10 cellular contexts compared by ENCODE assay signal in genomic region chr1:44500181-44501021, GRCh38.
DNase-seq lines count a peak whose midpoint lies in the region; TF ChIP-seq lines count a peak whose summit lies in the region.
"Had no signal": no experiment of that assay in that cellular context is flagged by ENCODE, and none has a peak within 500 bp of the region (broad histone marks: within the 10 kb centered on the region; RNA-seq: fewer than 3 reads in every experiment).

No MANE protein-coding gene starts in this region.

- TF ChIP-seq CTCF in epithelial cell of proximal tubule (conservative IDR thresholded peaks at IDR 0.05; ENCODE audit: low read depth, low read length): peak; percentile 59

- H3K27ac ChIP-seq in mesendoderm (ENCODE audit: low read depth, low read length): no peak overlapping the region
- H3K27ac ChIP-seq: SJSA1 had no signal

- no peak overlapping the region for H4K5ac ChIP-seq in mesendoderm (ENCODE audit: low read length)

- H3K79me2 ChIP-seq in mesendoderm (ENCODE audit: control insufficient read depth, insufficient read depth, low read length): no peaks in the 10 kb centered on the region

- peak overlapping the region; percentile 50 for H3K4me2 ChIP-seq in mesendoderm (ENCODE audit: low read length)

- no CpG with 5 or more reads among the region's 17 CpGs for WGBS in mesendoderm (ENCODE audit: extremely low coverage, insufficient coverage, low lambda C conversion rate)

- H3K9ac ChIP-seq in mesendoderm (ENCODE audit: low read length): peak overlapping the region; percentile 20

- no peak overlapping the region for H2BK5ac ChIP-seq in mesendoderm (ENCODE audit: low read length)

- H3K4me1 ChIP-seq in mesendoderm (ENCODE audit: control insufficient read depth, low read depth, low read length): peaks cover 4% of the 10 kb centered on the region
- H3K4me1 ChIP-seq: SJSA1 had no signal

- H3K36me3 ChIP-seq in mesendoderm (ENCODE audit: control insufficient read depth, insufficient read depth, low read length): no peaks in the 10 kb centered on the region
- H3K36me3 ChIP-seq: SJSA1 had no signal

- no peaks in the 10 kb centered on the region for H3K79me1 ChIP-seq in mesendoderm (ENCODE audit: low read length)

- peak overlapping the region; percentile 96 for H3K18ac ChIP-seq in mesendoderm (ENCODE audit: low read length)

- H3K27me3 ChIP-seq in mesendoderm (ENCODE audit: insufficient read depth, low read length, poor library complexity): no peaks in the 10 kb centered on the region

- peak overlapping the region; percentile 10 for H3K4me3 ChIP-seq in epithelial cell of proximal tubule (ENCODE audit: low read depth, low read length)
- no peak overlapping the region for H3K4me3 ChIP-seq in mesendoderm (ENCODE audit: low read length)
- H3K4me3 ChIP-seq: SJSA1 had no signal

- H2AK5ac ChIP-seq in mesendoderm (ENCODE audit: low read length): no peak overlapping the region

- H3K56ac ChIP-seq in mesendoderm (ENCODE audit: low read length): peak overlapping the region; percentile 68

- DNase-seq in AG20443 (ENCODE audit: low spot score) (peak; percentile 28), NCI-H2227 (lab: John Stamatoyannopoulos, UW; ENCODE audit: unreplicated experiment) (peak; percentile 80), epithelial cell of proximal tubule (ENCODE audit: low read depth) (no peak), mesendoderm (peak; percentile 87), LoVo (ENCODE audit: low spot score) (no peak), NCI-H510A treated with DMSO at 0.1 percent for 48 hours (lab: John Stamatoyannopoulos, UW) (no peak), HuH-7.5 (ENCODE audit: low spot score) (no peak)
- no peak for DNase-seq in effector CD8-positive, alpha-beta T cell (lab: John Stamatoyannopoulos, UW)
- DNase-seq: DND-41 had no signal

- H4K8ac ChIP-seq in mesendoderm (ENCODE audit: low read depth, low read length): peak overlapping the region; percentile 69

- no peak overlapping the region for H3K23ac ChIP-seq in mesendoderm (ENCODE audit: low read length)

- no peak overlapping the region for H2BK15ac ChIP-seq in mesendoderm (replicated peaks; ENCODE audit: low read depth)

- H2BK120ac ChIP-seq in mesendoderm (ENCODE audit: low read depth, low read length): peak overlapping the region; percentile 64

- peak overlapping the region; percentile 63 for H3K4ac ChIP-seq in mesendoderm (ENCODE audit: low read depth, low read length)

Comparison
In these comparisons a context has a peak if more than half of its experiments do, and no peak if none do; other contexts are left out.
1. DNase-seq: peak in AG20443 (single experiment), NCI-H2227 (single experiment) and mesendoderm (single experiment); none in epithelial cell of proximal tubule (single experiment), LoVo (single experiment), effector CD8-positive, alpha-beta T cell (single experiment), NCI-H510A treated with DMSO at 0.1 percent for 48 hours (single experiment) and HuH-7.5 (single experiment).